Comparison of ENCODE assay signal across 1 cellular context in the genomic region with DNA sequence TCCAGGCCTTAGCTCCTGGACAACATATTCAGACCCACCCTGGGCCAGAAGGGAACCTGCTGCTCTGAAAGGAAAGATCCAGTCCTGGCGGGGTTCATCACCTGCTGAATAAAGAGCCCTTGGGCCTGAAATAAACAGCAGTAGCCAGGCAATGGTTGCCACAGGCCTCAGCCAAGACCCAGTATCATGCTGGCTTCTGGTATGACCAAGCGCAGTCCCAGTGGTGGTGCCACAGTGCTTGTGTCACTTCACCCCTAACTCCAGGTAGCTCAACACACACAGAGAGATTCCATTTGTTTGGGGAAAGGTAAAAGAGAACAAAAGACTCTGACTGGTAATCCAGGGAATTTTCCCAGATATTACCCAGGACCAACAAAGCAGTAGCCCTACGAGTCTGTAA.
TF ChIP-seq lines count a peak whose summit lies in the region.

No MANE protein-coding gene starts in this region.

TF ChIP-seq in GM23338, 12 proteins besides CTCF, POLR2A, EP300 and RAD21 (continued from another document):
- no peak for TF ChIP-seq REST (IDR thresholded peaks at IDR 0.05; ENCODE audit: unreplicated experiment)
- no peak for TF ChIP-seq ZNF331 (CRISPR knock-in tag; IDR thresholded peaks at IDR 0.05; ENCODE audit: low read depth)
